11 cellular contexts compared by ENCODE assay signal in genomic region chr3:158711886-158712285, GRCh38. TPM values are rescaled to one million over a fixed set of nuclear protein-coding genes. Genes with fewer than 3 reads are reported as not detected.
A peak's percentile ranks its signal among the peaks of the same experiment; 100 is the strongest.
DNase-seq lines count a peak whose midpoint lies in the region; ATAC-seq and TF ChIP-seq lines count a peak whose summit lies in the region.
"Had no signal": no experiment of that assay in that cellular context is flagged by ENCODE, and none has a peak within 500 bp of the region (broad histone marks: within the 10 kb centered on the region; RNA-seq: fewer than 3 reads in every experiment).

No MANE protein-coding gene starts in this region.

- no peak for TF ChIP-seq CTCF in BJ (IDR thresholded peaks at IDR 0.05; ENCODE audit: insufficient read depth, low read depth, low read length)
- TF ChIP-seq CTCF in coronary artery (IDR thresholded peaks at IDR 0.05): no peak
- no peak for TF ChIP-seq CTCF in mesothelial cell of epicardium (IDR thresholded peaks at IDR 0.05; ENCODE audit: unreplicated experiment)

- CTCF ChIA-PET in BJ (lab: Yijun Ruan, JAX): interaction anchor here (0.6 to 2.0 kb wide), 4 partner anchors 52 to 83 kb away, joined by 3 to 4 read pairs (median 4); no protein-coding TSS in a partner anchor
- CTCF ChIA-PET in activated naive CD4-positive, alpha-beta T cell treated with anti-CD3 and anti-CD28 coated beads for 36 hours (lab: Charles Lee): interaction anchor here (3.6 kb wide), 1 partner anchor 16 kb away, joined by 17 read pairs; no protein-coding TSS in a partner anchor

- POLR2A ChIA-PET in BJ (lab: Charles Lee): no interaction called here
- POLR2A ChIA-PET in naive thymus-derived CD8-positive, alpha-beta T cell (lab: Charles Lee): no interaction called here

- peak overlapping the region; percentile 75 to 81 for H3K27ac ChIP-seq in coronary artery

- intact Hi-C loops in activated naive CD4-positive, alpha-beta T cell treated with anti-CD3 and anti-CD28 coated beads for 36 hours (cut with micrococcal nuclease): no loop called here

- DNase-seq in BJ (ENCODE audit: low read depth) (peak; percentile 79), HS-27A (ENCODE audit: low read depth) (peak; percentile 59), coronary artery (ENCODE audit: low spot score) (no peak), mesothelial cell of epicardium (ENCODE audit: low spot score in 2 of 2, unreplicated experiment in 2 of 2) (no peak), NCI-H2029 (lab: John Stamatoyannopoulos, UW) (no peak), retina (no peak)
- no peak for DNase-seq in naive thymus-derived CD8-positive, alpha-beta T cell
- DNase-seq in activated naive CD4-positive, alpha-beta T cell treated with anti-CD3 and anti-CD28 coated beads for 36 hours: no peak
- DNase-seq: DND-41, head of caudate nucleus, small intestine had no signal

- peaks cover 6% of the 10 kb centered on the region for H3K4me1 Mint-ChIP-seq in mesothelial cell of epicardium
- peaks cover 0 to 12% (median 5%) of the 10 kb centered on the region in 4 donors for H3K4me1 Mint-ChIP-seq in naive thymus-derived CD8-positive, alpha-beta T cell
- H3K4me1 Mint-ChIP-seq in activated naive CD4-positive, alpha-beta T cell treated with anti-CD3 and anti-CD28 coated beads for 36 hours (ENCODE audit: low read depth): peaks cover 21% of the 10 kb centered on the region

- H3K36me3 ChIP-seq in BJ (ENCODE audit: control insufficient read depth, insufficient read depth, low read length): no peaks in the 10 kb centered on the region

- H3K4me3 ChIP-seq in BJ (ENCODE audit: low read depth, low read length): no peak overlapping the region
- H3K4me3 ChIP-seq in coronary artery: no peak overlapping the region

- no peaks in the 10 kb centered on the region for H3K27me3 Mint-ChIP-seq in mesothelial cell of epicardium (ENCODE audit: low read depth)
- H3K27me3 Mint-ChIP-seq in naive thymus-derived CD8-positive, alpha-beta T cell: no peaks in the 10 kb centered on the region
- no peaks in the 10 kb centered on the region for H3K27me3 Mint-ChIP-seq in activated naive CD4-positive, alpha-beta T cell treated with anti-CD3 and anti-CD28 coated beads for 36 hours (ENCODE audit: low read depth)

- H3K4me3 Mint-ChIP-seq in mesothelial cell of epicardium: no peak overlapping the region
- no peak overlapping the region for H3K4me3 Mint-ChIP-seq in naive thymus-derived CD8-positive, alpha-beta T cell
- H3K4me3 Mint-ChIP-seq in activated naive CD4-positive, alpha-beta T cell treated with anti-CD3 and anti-CD28 coated beads for 36 hours: no peak overlapping the region

- H3K36me3 Mint-ChIP-seq in mesothelial cell of epicardium: peaks cover 52% of the 10 kb centered on the region
- H3K36me3 Mint-ChIP-seq in naive thymus-derived CD8-positive, alpha-beta T cell: peaks cover 0 to 73% (median 32%) of the 10 kb centered on the region in 3 donors
- H3K36me3 Mint-ChIP-seq in activated naive CD4-positive, alpha-beta T cell treated with anti-CD3 and anti-CD28 coated beads for 36 hours (ENCODE audit: low read depth): peaks cover 52% of the 10 kb centered on the region

- H3K9me3 Mint-ChIP-seq in mesothelial cell of epicardium: no peaks in the 10 kb centered on the region
- H3K9me3 Mint-ChIP-seq in naive thymus-derived CD8-positive, alpha-beta T cell: no peaks in the 10 kb centered on the region
- no peaks in the 10 kb centered on the region for H3K9me3 Mint-ChIP-seq in activated naive CD4-positive, alpha-beta T cell treated with anti-CD3 and anti-CD28 coated beads for 36 hours

- no peaks in the 10 kb centered on the region for H3K27me3 ChIP-seq in BJ (ENCODE audit: control insufficient read depth, insufficient read depth, low read length)

- ATAC-seq in naive thymus-derived CD8-positive, alpha-beta T cell: no peak

- peak overlapping the region; percentile 47 for H3K27ac Mint-ChIP-seq in mesothelial cell of epicardium
- H3K27ac Mint-ChIP-seq in naive thymus-derived CD8-positive, alpha-beta T cell: peak overlapping the region in 1 of 10 donors; percentile 45
- H3K27ac Mint-ChIP-seq in activated naive CD4-positive, alpha-beta T cell treated with anti-CD3 and anti-CD28 coated beads for 36 hours: no peak overlapping the region

RNA-seq across cellular contexts. Expression of gene RARRES1, which starts 20.4 kb away (rescaled TPM):
- 2.0 and 4.5 TPM in 2 replicates for polyA plus RNA-seq in BJ (2011; rRNA removed)
- polyA minus RNA-seq in BJ (2011; rRNA and poly(A)+ RNA removed): 0.24 and 0.77 TPM in 2 replicates
- 48.9 to 53.0 TPM (median 51.9 TPM) in 3 replicates for total RNA-seq in mesothelial cell of epicardium
- total RNA-seq in naive thymus-derived CD8-positive, alpha-beta T cell: not detected
- polyA plus RNA-seq in naive thymus-derived CD8-positive, alpha-beta T cell: not detected
- not detected for total RNA-seq in activated naive CD4-positive, alpha-beta T cell treated with anti-CD3 and anti-CD28 coated beads for 36 hours

RNA-seq across cellular contexts. Expression of gene LXN, which starts 39.4 kb away (rescaled TPM):
- polyA plus RNA-seq in BJ (2011; rRNA removed): 56.2 and 66.8 TPM in 2 replicates
- 12.3 and 16.7 TPM in 2 replicates for polyA minus RNA-seq in BJ (2011; rRNA and poly(A)+ RNA removed)
- 42.6 to 46.7 TPM (median 46.7 TPM) in 3 replicates for total RNA-seq in mesothelial cell of epicardium
- total RNA-seq in naive thymus-derived CD8-positive, alpha-beta T cell: 1 to 10 TPM; 5.1 to 6.3 TPM
- polyA plus RNA-seq in naive thymus-derived CD8-positive, alpha-beta T cell: 10 to 100 TPM in 1 of 3 donors, 1 to 10 TPM in 2; 8.0 to 12.8 (median 8.7) TPM
- total RNA-seq in activated naive CD4-positive, alpha-beta T cell treated with anti-CD3 and anti-CD28 coated beads for 36 hours: 1 to 10 TPM; 3.7 to 4.0 TPM

Comparison
In these comparisons a context has a peak if more than half of its experiments do, and no peak if none do; other contexts are left out.
1. DNase-seq: peak in BJ (single experiment) and HS-27A (single experiment); none in coronary artery (single experiment), mesothelial cell of epicardium (0 of 2), naive thymus-derived CD8-positive, alpha-beta T cell (0 of 10), activated naive CD4-positive, alpha-beta T cell treated with anti-CD3 and anti-CD28 coated beads for 36 hours (single experiment), NCI-H2029 (single experiment) and retina (single experiment).
2. RNA of gene RARRES1, which starts 20.4 kb away (total RNA-seq): 48.9 to 53.0 TPM in mesothelial cell of epicardium; not detected in naive thymus-derived CD8-positive, alpha-beta T cell and not detected in activated naive CD4-positive, alpha-beta T cell treated with anti-CD3 and anti-CD28 coated beads for 36 hours; every median in the first group is over 10 times any median in the second.